In the genomic region with DNA sequence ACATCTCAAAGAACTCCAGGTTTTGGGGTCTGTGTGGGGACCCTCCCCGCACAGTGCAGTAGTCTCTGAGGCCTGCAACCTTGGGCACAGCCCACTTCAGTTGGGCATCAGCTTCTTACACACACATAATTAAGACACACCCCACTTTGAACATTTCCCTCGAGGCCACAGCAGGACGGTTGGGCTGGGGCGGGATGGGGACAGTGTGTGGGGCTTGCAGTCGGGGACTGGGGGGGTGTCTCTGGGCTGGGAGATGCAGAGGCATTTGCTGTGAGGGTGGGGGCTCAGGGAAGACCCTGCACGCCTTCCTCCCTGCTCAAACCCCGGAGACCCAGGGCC, we compare ENCODE assay signal across 9 cellular contexts. TPM values are rescaled to one million over a fixed set of nuclear protein-coding genes. Genes with fewer than 3 reads are reported as not detected.
A peak's percentile ranks its signal among the peaks of the same experiment; 100 is the strongest.
DNase-seq lines count a peak whose midpoint lies in the region; ATAC-seq, FAIRE-seq and TF ChIP-seq lines count a peak whose summit lies in the region.
"Had no signal": no experiment of that assay in that cellular context is flagged by ENCODE, and none has a peak within 500 bp of the region (broad histone marks: within the 10 kb centered on the region; RNA-seq: fewer than 3 reads in every experiment).

No MANE protein-coding gene starts in this region.

- peak overlapping the region; percentile 79 for H3K9ac ChIP-seq in keratinocyte (ENCODE audit: control insufficient read depth, extremely low read depth, insufficient read depth, low read length)
- no peak overlapping the region for H3K9ac ChIP-seq in stomach smooth muscle (ENCODE audit: low read length in 2 of 2)

- H2AFZ ChIP-seq in keratinocyte (ENCODE audit: control insufficient read depth, low read length) = no peak overlapping the region

- peaks cover 20% of the 10 kb centered on the region for H3K79me2 ChIP-seq in keratinocyte (ENCODE audit: control insufficient read depth, insufficient read depth, low read length)

- DNase-seq in NCI-H748 (lab: John Stamatoyannopoulos, UW; ENCODE audit: unreplicated experiment) = peak; percentile 42
- DNase-seq in NCI-H748 treated with DMSO at 0.1 percent for 48 hours (lab: John Stamatoyannopoulos, UW) = no peak
- no peak for DNase-seq in activated CD8-positive, alpha-beta T cell treated with anti-CD3 and anti-CD28 coated beads, Interleukin-2, amount 10 ng/mL, durations not matched to agents 7 days and 5 days
- no peak for DNase-seq in keratinocyte (ENCODE audit: low read depth, low spot score)
- no peak for DNase-seq in effector CD8-positive, alpha-beta T cell (lab: John Stamatoyannopoulos, UW)
- no peak for DNase-seq in NCI-H1694 treated with DMSO at 0.1 percent for 48 hours (lab: John Stamatoyannopoulos, UW)
- DNase-seq: aorta had no signal

- H3K4me3 Mint-ChIP-seq in activated CD8-positive, alpha-beta T cell treated with anti-CD3 and anti-CD28 coated beads, Interleukin-2, amount 10 ng/mL, durations not matched to agents 7 days and 5 days = peak overlapping the region; percentile 98

- H3K4me1 ChIP-seq in keratinocyte (ENCODE audit: control insufficient read depth, extremely low read depth, insufficient read depth, low read length) = peaks cover 56% of the 10 kb centered on the region
- H3K4me1 ChIP-seq in stomach smooth muscle (ENCODE audit: control insufficient read depth, insufficient read depth, low read length) = peaks cover 29% of the 10 kb centered on the region

- H3K9me3 ChIP-seq in keratinocyte (ENCODE audit: control insufficient read depth, low read depth, low read length) (no peaks in the 10 kb centered on the region), stomach smooth muscle (ENCODE audit: control insufficient read depth in 2 of 2, low read length in 2 of 2) (no peaks in the 10 kb centered on the region)

- peak; percentile 78 for FAIRE-seq in keratinocyte (lab: Jason Lieb, UNC)

- TF ChIP-seq CTCF in keratinocyte (optimal IDR thresholded peaks at IDR 0.05 in 1 of 3, IDR thresholded peaks at IDR 0.05 in 1 of 3, conservative IDR thresholded peaks at IDR 0.05 in 1 of 3; ENCODE audit: extremely low read depth in 1 of 3, insufficient read depth in 2 of 3, low read length in 3 of 3) = no peak

- ATAC-seq in activated CD8-positive, alpha-beta T cell treated with anti-CD3 and anti-CD28 coated beads, Interleukin-2, amount 10 ng/mL, durations not matched to agents 7 days and 5 days = no peak
- ATAC-seq in GM18502 (IDR thresholded peaks at IDR 0.05; ENCODE audit: poor library complexity, unreplicated experiment) = no peak

- no peaks in the 10 kb centered on the region for H3K27me3 Mint-ChIP-seq in activated CD8-positive, alpha-beta T cell treated with anti-CD3 and anti-CD28 coated beads, Interleukin-2, amount 10 ng/mL, durations not matched to agents 7 days and 5 days (ENCODE audit: low read depth)

- H3K9me3 Mint-ChIP-seq in activated CD8-positive, alpha-beta T cell treated with anti-CD3 and anti-CD28 coated beads, Interleukin-2, amount 10 ng/mL, durations not matched to agents 7 days and 5 days (ENCODE audit: insufficient read depth) = no peaks in the 10 kb centered on the region

- POLR2A ChIA-PET in activated CD8-positive, alpha-beta T cell treated with anti-CD3 and anti-CD28 coated beads, Interleukin-2, amount 10 ng/mL, durations not matched to agents 7 days and 5 days (lab: Charles Lee) = interaction anchor here (0.8 to 5.1 kb wide), 5 partner anchors 8 to 167 kb away, joined by 4 to 57 read pairs (median 5); a partner anchor contains a TSS

- H3K36me3 ChIP-seq in keratinocyte (ENCODE audit: control insufficient read depth in 2 of 2, extremely low read depth in 1 of 2, insufficient read depth in 2 of 2, low read length in 2 of 2) (peaks cover under 1 to 3% of the 10 kb centered on the region in 2 experiments), stomach smooth muscle (ENCODE audit: control insufficient read depth in 2 of 2, insufficient read depth in 2 of 2, low read length in 2 of 2) (no peaks in the 10 kb centered on the region)

- H3K4me2 ChIP-seq in keratinocyte (ENCODE audit: control insufficient read depth, extremely low read depth, insufficient read depth, low read depth, low read length) = peak overlapping the region; percentile 96

- CTCF ChIA-PET in activated CD8-positive, alpha-beta T cell treated with anti-CD3 and anti-CD28 coated beads, Interleukin-2, amount 10 ng/mL, durations not matched to agents 7 days and 5 days (lab: Charles Lee) = interaction anchor here (0.6 to 1.3 kb wide), 2 partner anchors 47 to 108 kb away, joined by 3 to 4 read pairs; no protein-coding TSS in a partner anchor

- peak overlapping the region; percentile 87 for H3K27ac Mint-ChIP-seq in activated CD8-positive, alpha-beta T cell treated with anti-CD3 and anti-CD28 coated beads, Interleukin-2, amount 10 ng/mL, durations not matched to agents 7 days and 5 days

- peaks cover 32% of the 10 kb centered on the region for H3K4me1 Mint-ChIP-seq in activated CD8-positive, alpha-beta T cell treated with anti-CD3 and anti-CD28 coated beads, Interleukin-2, amount 10 ng/mL, durations not matched to agents 7 days and 5 days (ENCODE audit: low read depth)

- dilution Hi-C loops in keratinocyte (cut with MboI; ENCODE audit: extremely low pct_ligation_motif_present, low sequenced_read_pairs) = no loop called here

- peaks cover 3% of the 10 kb centered on the region for H3K9me1 ChIP-seq in keratinocyte (ENCODE audit: control insufficient read depth, extremely low read depth, insufficient read depth, low read length)

- H3K4me3 ChIP-seq in keratinocyte (ENCODE audit: control insufficient read depth in 2 of 3, extremely low read depth in 1 of 3, insufficient read depth in 2 of 3, low read depth in 1 of 3, low read length in 3 of 3) (peak overlapping the region; percentile 56 to 74 (median 63)), stomach smooth muscle (ENCODE audit: low read length in 2 of 2) (peak overlapping the region; percentile 15 to 71)

- H4K20me1 ChIP-seq in keratinocyte (ENCODE audit: control insufficient read depth, extremely low read depth, insufficient read depth, low read length) = peaks cover 3% of the 10 kb centered on the region

- H3K27me3 ChIP-seq in keratinocyte (ENCODE audit: control insufficient read depth, extremely low read depth, insufficient read depth, low read length) (peaks cover 1% of the 10 kb centered on the region), stomach smooth muscle (ENCODE audit: control insufficient read depth in 1 of 2, insufficient read depth in 2 of 2, low read length in 2 of 2) (peaks cover 33 to 53% of the 10 kb centered on the region in 2 donors)

- H3K27ac ChIP-seq in keratinocyte (ENCODE audit: control insufficient read depth, insufficient read depth, low read length) (peak overlapping the region; percentile 95), stomach smooth muscle (ENCODE audit: low read length) (no peak overlapping the region)

- peaks cover 32% of the 10 kb centered on the region for H3K36me3 Mint-ChIP-seq in activated CD8-positive, alpha-beta T cell treated with anti-CD3 and anti-CD28 coated beads, Interleukin-2, amount 10 ng/mL, durations not matched to agents 7 days and 5 days (ENCODE audit: low read depth)

RNA-seq across cellular contexts. Expression of a gene that starts 1.2 kb away (rescaled TPM):
- 100 to 1,000 TPM; 134 to 136 TPM for total RNA-seq in activated CD8-positive, alpha-beta T cell treated with anti-CD3 and anti-CD28 coated beads, Interleukin-2, amount 10 ng/mL, durations not matched to agents 7 days and 5 days
- polyA plus RNA-seq in keratinocyte = 17.7 to 21.1 TPM (median 20.8 TPM) in 3 replicates
- 2.1 TPM for polyA plus RNA-seq in keratinocyte (2011; ENCODE audit: low read depth)
- 7.5 and 18.4 TPM in 2 replicates for polyA plus RNA-seq in keratinocyte (2011; cell fraction: cytosol; rRNA removed)
- polyA plus RNA-seq in keratinocyte (2011; cell fraction: nucleus; rRNA removed) = 24.0 and 32.4 TPM in 2 replicates
- polyA plus RNA-seq in keratinocyte (2012; ENCODE audit: low replicate concordance) = 9.3 and 26.0 TPM in 2 replicates
- polyA minus RNA-seq in keratinocyte = 13.9 to 24.5 TPM (median 14.2 TPM) in 3 replicates
- polyA minus RNA-seq in keratinocyte (2011; cell fraction: cytosol; rRNA and poly(A)+ RNA removed) = 40.9 TPM
- polyA minus RNA-seq in keratinocyte (2011; cell fraction: nucleus; rRNA and poly(A)+ RNA removed) = 27.8 and 29.3 TPM in 2 replicates

RNA-seq across cellular contexts. Expression of a gene that starts 34.5 kb away (rescaled TPM):
- total RNA-seq in activated CD8-positive, alpha-beta T cell treated with anti-CD3 and anti-CD28 coated beads, Interleukin-2, amount 10 ng/mL, durations not matched to agents 7 days and 5 days = 10 to 100 TPM; 39.4 to 40.7 TPM
- polyA plus RNA-seq in keratinocyte = 6.4 to 12.6 TPM (median 10.0 TPM) in 3 replicates
- polyA plus RNA-seq in keratinocyte (2011; ENCODE audit: low read depth) = 2.5 TPM
- 4.4 and 12.9 TPM in 2 replicates for polyA plus RNA-seq in keratinocyte (2011; cell fraction: cytosol; rRNA removed)
- 22.6 and 32.9 TPM in 2 replicates for polyA plus RNA-seq in keratinocyte (2011; cell fraction: nucleus; rRNA removed)
- 9.7 and 18.5 TPM in 2 replicates for polyA plus RNA-seq in keratinocyte (2012; ENCODE audit: low replicate concordance)
- polyA minus RNA-seq in keratinocyte = 5.1 to 12.8 TPM (median 8.4 TPM) in 3 replicates
- polyA minus RNA-seq in keratinocyte (2011; cell fraction: cytosol; rRNA and poly(A)+ RNA removed) = 29.2 TPM
- polyA minus RNA-seq in keratinocyte (2011; cell fraction: nucleus; rRNA and poly(A)+ RNA removed) = 18.2 and 19.3 TPM in 2 replicates

RNA-seq across cellular contexts. Expression of a gene that starts 38.0 kb away (rescaled TPM):
- 10 to 100 TPM; 11.6 to 12.4 TPM for total RNA-seq in activated CD8-positive, alpha-beta T cell treated with anti-CD3 and anti-CD28 coated beads, Interleukin-2, amount 10 ng/mL, durations not matched to agents 7 days and 5 days
- 4.7 to 9.1 TPM (median 5.2 TPM) in 3 replicates for polyA plus RNA-seq in keratinocyte
- 6.6 TPM for polyA plus RNA-seq in keratinocyte (2011; ENCODE audit: low read depth)
- polyA plus RNA-seq in keratinocyte (2011; cell fraction: cytosol; rRNA removed) = 6.5 and 10.3 TPM in 2 replicates
- polyA plus RNA-seq in keratinocyte (2011; cell fraction: nucleus; rRNA removed) = 15.0 and 18.3 TPM in 2 replicates
- polyA plus RNA-seq in keratinocyte (2012; ENCODE audit: low replicate concordance) = 2.2 and 10.8 TPM in 2 replicates
- polyA minus RNA-seq in keratinocyte = 8.2 to 16.2 TPM (median 8.6 TPM) in 3 replicates
- polyA minus RNA-seq in keratinocyte (2011; cell fraction: cytosol; rRNA and poly(A)+ RNA removed) = 6.9 TPM
- polyA minus RNA-seq in keratinocyte (2011; cell fraction: nucleus; rRNA and poly(A)+ RNA removed) = 6.0 and 9.8 TPM in 2 replicates

RNA-seq across cellular contexts. Expression of a gene that starts 44.6 kb away (rescaled TPM):
- not detected for total RNA-seq in activated CD8-positive, alpha-beta T cell treated with anti-CD3 and anti-CD28 coated beads, Interleukin-2, amount 10 ng/mL, durations not matched to agents 7 days and 5 days
- polyA plus RNA-seq in keratinocyte = not detected in 3 replicates
- polyA plus RNA-seq in keratinocyte (2011; ENCODE audit: low read depth) = not detected
- polyA plus RNA-seq in keratinocyte (2011; cell fraction: cytosol; rRNA removed) = not detected in 2 replicates
- polyA plus RNA-seq in keratinocyte (2011; cell fraction: nucleus; rRNA removed) = not detected in 2 replicates
- polyA plus RNA-seq in keratinocyte (2012; ENCODE audit: low replicate concordance) = not detected in 2 replicates
- polyA minus RNA-seq in keratinocyte = not detected in 3 replicates
- not detected for polyA minus RNA-seq in keratinocyte (2011; cell fraction: cytosol; rRNA and poly(A)+ RNA removed)
- not detected in 2 replicates for polyA minus RNA-seq in keratinocyte (2011; cell fraction: nucleus; rRNA and poly(A)+ RNA removed)
- total RNA-seq: aorta had no signal
- polyA plus RNA-seq: aorta had no signal
